22 cellular contexts compared by ENCODE assay signal in genomic region chr17:52287611-52288010, GRCh38.
"Had no signal": no experiment of that assay in that cellular context is flagged by ENCODE, and none has a peak within 500 bp of the region (broad histone marks: within the 10 kb centered on the region; RNA-seq: fewer than 3 reads in every experiment).

No MANE protein-coding gene starts in this region.

- ATAC-seq: stimulated activated effector memory CD8-positive, alpha-beta T cell treated with anti-CD3 and anti-CD28 coated beads, Interleukin-12 subunit alpha, Interleukin-12 subunit beta, amount 100 ng/mL, for 72 hours; stimulated activated memory B cell treated with anti-CD40 and anti-IgM and Interleukin-4, amounts not matched to agents 10 μg/mL and 1 μg/mL and 100 μg/mL, for 72 hours; stimulated activated naive B cell treated with anti-CD40 and anti-IgM and Interleukin-4, amounts not matched to agents 10 μg/mL and 1 μg/mL and 100 μg/mL, for 72 hours; stimulated activated naive CD8-positive, alpha-beta T cell treated with anti-CD3 and anti-CD28 coated beads, Interleukin-15, amount 100 ng/mL, for 72 hours; stimulated activated naive CD8-positive, alpha-beta T cell treated with anti-CD3 and anti-CD28 coated beads, Interleukin-15, Interleukin-2, amounts not matched to agents 100 U/mL and 50 U/mL, for 24 hours; upper lobe of right lung had no signal

- DNase-seq: stimulated activated CD4-positive, alpha-beta T cell treated with anti-CD3 and anti-CD28 coated beads, Interleukin-2, amount 100 ng/mL, for 48 hours; stimulated activated CD4-positive, alpha-beta T cell treated with anti-CD3 and anti-CD28 coated beads, Interleukin-4, amount 100 ng/mL, for 1 hour; stimulated activated CD4-positive, alpha-beta T cell treated with anti-CD3 and anti-CD28 coated beads, Interleukin-4, amount 100 ng/mL, for 24 hours; stimulated activated CD4-positive, alpha-beta T cell treated with anti-CD3 and anti-CD28 coated beads, Interleukin-4, amount 100 ng/mL, for 4 hours; stimulated activated CD8-positive, alpha-beta memory T cell treated with anti-CD3 and anti-CD28 coated beads, Interleukin-4, amount 100 ng/mL, for 48 hours; stimulated activated naive B cell treated with anti-CD40 and anti-IgM and Interleukin-4, amounts not matched to agents 10 μg/mL and 1 μg/mL and 100 μg/mL, for 72 hours; stimulated activated naive CD4-positive, alpha-beta T cell; stimulated activated naive CD4-positive, alpha-beta T cell treated with Interleukin-2 at 50 U/mL for 16 hours; stimulated activated naive CD8-positive, alpha-beta T cell treated with anti-CD3 and anti-CD28 coated beads, Interleukin-15, amount 100 ng/mL, for 72 hours; stimulated activated naive CD8-positive, alpha-beta T cell treated with anti-CD3 and anti-CD28 coated beads, Interleukin-15, Interleukin-2, amounts not matched to agents 100 U/mL and 50 U/mL, for 24 hours; stomach; substantia nigra; testis; thyroid gland; tibial artery; transverse colon; trophoblast cell; upper lobe of left lung; upper lobe of right lung; uterus had no signal
